ENCODE assay signal across 1 cellular context in genomic region chrX:38935561-38935960, GRCh38.
TF ChIP-seq lines count a peak whose summit lies in the region.

No MANE protein-coding gene starts in this region.

TF ChIP-seq in GM12878, 131 proteins besides CTCF, POLR2A, EP300 and RAD21:
- TF ChIP-seq, protein P1, sequence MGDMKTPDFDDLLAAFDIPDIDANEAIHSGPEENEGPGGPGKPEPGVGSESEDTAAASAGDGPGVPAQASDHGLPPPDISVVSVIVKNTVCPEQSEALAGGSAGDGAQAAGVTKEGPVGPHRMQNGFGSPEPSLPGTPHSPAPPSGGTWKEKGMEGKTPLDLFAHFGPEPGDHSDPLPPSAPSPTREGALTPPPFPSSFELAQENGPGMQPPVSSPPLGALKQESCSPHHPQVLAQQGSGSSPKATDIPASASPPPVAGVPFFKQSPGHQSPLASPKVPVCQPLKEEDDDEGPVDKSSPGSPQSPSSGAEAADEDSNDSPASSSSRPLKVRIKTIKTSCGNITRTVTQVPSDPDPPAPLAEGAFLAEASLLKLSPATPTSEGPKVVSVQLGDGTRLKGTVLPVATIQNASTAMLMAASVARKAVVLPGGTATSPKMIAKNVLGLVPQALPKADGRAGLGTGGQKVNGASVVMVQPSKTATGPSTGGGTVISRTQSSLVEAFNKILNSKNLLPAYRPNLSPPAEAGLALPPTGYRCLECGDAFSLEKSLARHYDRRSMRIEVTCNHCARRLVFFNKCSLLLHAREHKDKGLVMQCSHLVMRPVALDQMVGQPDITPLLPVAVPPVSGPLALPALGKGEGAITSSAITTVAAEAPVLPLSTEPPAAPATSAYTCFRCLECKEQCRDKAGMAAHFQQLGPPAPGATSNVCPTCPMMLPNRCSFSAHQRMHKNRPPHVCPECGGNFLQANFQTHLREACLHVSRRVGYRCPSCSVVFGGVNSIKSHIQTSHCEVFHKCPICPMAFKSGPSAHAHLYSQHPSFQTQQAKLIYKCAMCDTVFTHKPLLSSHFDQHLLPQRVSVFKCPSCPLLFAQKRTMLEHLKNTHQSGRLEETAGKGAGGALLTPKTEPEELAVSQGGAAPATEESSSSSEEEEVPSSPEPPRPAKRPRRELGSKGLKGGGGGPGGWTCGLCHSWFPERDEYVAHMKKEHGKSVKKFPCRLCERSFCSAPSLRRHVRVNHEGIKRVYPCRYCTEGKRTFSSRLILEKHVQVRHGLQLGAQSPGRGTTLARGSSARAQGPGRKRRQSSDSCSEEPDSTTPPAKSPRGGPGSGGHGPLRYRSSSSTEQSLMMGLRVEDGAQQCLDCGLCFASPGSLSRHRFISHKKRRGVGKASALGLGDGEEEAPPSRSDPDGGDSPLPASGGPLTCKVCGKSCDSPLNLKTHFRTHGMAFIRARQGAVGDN (IDR thresholded peaks at IDR 0.05): 0 out of 2 replicates have a peak, but pooled peaks have one; percentile 27
- TF ChIP-seq ESRRA (IDR thresholded peaks at IDR 0.05; ENCODE audit: low read length): no peak
- TF ChIP-seq NR2C1 (IDR thresholded peaks at IDR 0.05): no peak
- TF ChIP-seq PML (IDR thresholded peaks at IDR 0.05; ENCODE audit: low read length): no peak
- no peak for TF ChIP-seq TCF7 (IDR thresholded peaks at IDR 0.05; ENCODE audit: borderline replicate concordance)
